In the genomic region with DNA sequence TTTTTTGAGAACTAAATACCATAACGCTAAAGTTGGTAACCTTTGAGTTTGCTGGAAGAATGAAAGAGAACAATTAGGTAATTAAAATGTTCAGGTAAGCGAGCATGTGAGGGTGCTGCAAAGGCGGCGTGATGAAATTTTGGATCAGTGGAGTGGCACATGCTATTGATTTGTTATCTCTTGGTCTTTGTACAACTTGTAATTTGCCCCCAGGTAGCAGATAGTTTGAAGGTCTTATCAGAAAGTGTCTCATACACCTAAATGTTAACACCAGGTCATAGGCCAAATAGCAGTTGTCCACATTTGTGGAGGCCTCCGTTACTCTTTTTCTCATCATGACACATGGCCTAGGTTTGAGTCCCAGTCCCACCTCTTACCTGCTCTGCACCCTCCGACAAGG, we compare ENCODE assay signal across 33 cellular contexts. TPM values are rescaled to one million over a fixed set of nuclear protein-coding genes. Genes with fewer than 3 reads are reported as not detected.
DNase-seq lines count a peak whose midpoint lies in the region; ATAC-seq, FAIRE-seq and TF ChIP-seq lines count a peak whose summit lies in the region.
"Had no signal": no experiment of that assay in that cellular context is flagged by ENCODE, and none has a peak within 500 bp of the region (broad histone marks: within the 10 kb centered on the region; RNA-seq: fewer than 3 reads in every experiment).

No MANE protein-coding gene starts in this region.

- H3K36me3 ChIP-seq in HEK293 (ENCODE audit: control insufficient read depth in 2 of 2, insufficient read depth in 1 of 2, low read length in 2 of 2) = no peaks in the 10 kb centered on the region; a peak in 2 of 3 replicates
- no peaks in the 10 kb centered on the region for H3K36me3 ChIP-seq in astrocyte (ENCODE audit: insufficient read depth, low read length)
- H3K36me3 ChIP-seq in hepatocyte (replicated peaks; ENCODE audit: insufficient read depth, low read depth) = no peaks in the 10 kb centered on the region
- peaks cover 0 to 28% of the 10 kb centered on the region in 2 donors for H3K36me3 ChIP-seq in neuronal stem cell (replicated peaks in 1 of 2; ENCODE audit: control insufficient read depth in 2 of 2, insufficient read depth in 2 of 2, low read length in 2 of 2)
- H3K36me3 ChIP-seq: suprapubic skin, uterus had no signal

- TF ChIP-seq CTCF in HEK293 (tag by site-specific recombination; IDR thresholded peaks at IDR 0.05) (no peak), astrocyte (IDR thresholded peaks at IDR 0.05; ENCODE audit: insufficient read depth, low read depth, low read length) (no peak), hepatocyte (IDR thresholded peaks at IDR 0.05; ENCODE audit: poor library complexity) (no peak)

- no peak overlapping the region for H2BK120ac ChIP-seq in neuronal stem cell (ENCODE audit: low read depth, low read length)

- no peak overlapping the region for H2AK5ac ChIP-seq in neuronal stem cell (ENCODE audit: low read depth, low read length)

- peaks cover 1% of the 10 kb centered on the region for H3K79me1 ChIP-seq in neuronal stem cell (ENCODE audit: low read depth, low read length)

- CTCF ChIA-PET in HEK293 (lab: Yijun Ruan, JAX) = interaction anchor here (1.0 to 1.2 kb wide), 3 partner anchors 12 to 256 kb away, joined by 3 to 6 read pairs (median 3); partner anchors contain the start of gene SAE1

- H3K9ac ChIP-seq in astrocyte (ENCODE audit: low read length) (no peak overlapping the region), neuronal stem cell (ENCODE audit: low read depth, low read length, poor library complexity) (peak overlapping the region; percentile 38)
- H3K9ac ChIP-seq: GM23248, parathyroid adenoma, SK-N-SH had no signal

- H3K27ac Mint-ChIP-seq in astrocyte (ENCODE audit: unreplicated experiment) = peak overlapping the region; percentile 70
- H3K27ac Mint-ChIP-seq: activated CD4-positive, alpha-beta T cell treated with anti-CD3 and anti-CD28 coated beads, Interleukin-2, amount 10 ng/mL, durations not matched to agents 7 days and 5 days; activated CD8-positive, alpha-beta memory T cell treated with anti-CD3 and anti-CD28 coated beads, Interleukin-2, amount 10 ng/mL, durations not matched to agents 7 days and 5 days; dendritic cell treated with granulocyte-macrophage colony-stimulating factor and Interleukin-4, amounts not matched to agents 40 ng/mL and 50 ng/mL, for 4 days; natural killer cell; T-helper 2 cell treated with Interferon-gamma antibody and Interleukin-4, amounts not matched to agents 5 μg/mL and 100 μg/mL, for 36 hours had no signal

- WGBS in hepatocyte (ENCODE audit: low lambda C conversion rate, missing lambda C conversion rate) = 66% methylated on average over 6 of the region's 6 CpGs
- no CpG with 5 or more reads among the region's 6 CpGs for WGBS in neuronal stem cell (ENCODE audit: extremely low coverage in 2 of 2, insufficient read length in 2 of 2, insufficient replicate concordance in 1 of 2), 2 donors

- H3K27ac ChIP-seq in HEK293 (ENCODE audit: extremely low read depth, low read depth, low read length) (0 out of 2 replicates have a peak overlapping the region, but pooled peaks have one; percentile 5), astrocyte (ENCODE audit: low read depth, low read length) (no peak overlapping the region), hepatocyte (peak overlapping the region; percentile 29), neuronal stem cell (replicated peaks; ENCODE audit: low read length) (peak overlapping the region; percentile 67)
- H3K27ac ChIP-seq: parathyroid adenoma, right atrium auricular region, suprapubic skin, uterus had no signal

- H2AFZ ChIP-seq in astrocyte (ENCODE audit: low read depth, low read length) (no peak overlapping the region), hepatocyte (no peak overlapping the region), neuronal stem cell (ENCODE audit: low read length) (no peak overlapping the region)
- H2AFZ ChIP-seq: GM23248, parathyroid adenoma had no signal

- no peak overlapping the region for H3K4me2 ChIP-seq in astrocyte (ENCODE audit: low read length)
- H3K4me2 ChIP-seq in hepatocyte = no peak overlapping the region
- H3K4me2 ChIP-seq in neuronal stem cell (ENCODE audit: insufficient read depth, low read length, poor library complexity, severe bottlenecking) = no peak overlapping the region
- H3K4me2 ChIP-seq: SK-N-SH had no signal

- H3K27me3 ChIP-seq in astrocyte (ENCODE audit: insufficient read depth, low read length) (no peaks in the 10 kb centered on the region), hepatocyte (no peaks in the 10 kb centered on the region), neuronal stem cell (ENCODE audit: control insufficient read depth in 3 of 3, insufficient read depth in 3 of 3, low read depth in 1 of 3, low read length in 3 of 3) (no peaks in the 10 kb centered on the region)
- H3K27me3 ChIP-seq: right atrium auricular region, suprapubic skin, uterus had no signal

- no peak for FAIRE-seq in astrocyte (lab: Jason Lieb, UNC)
- FAIRE-seq: D721Med, endometrium had no signal

- H3K9me3 ChIP-seq in HEK293 (ENCODE audit: control insufficient read depth, insufficient read depth, low read depth, low read length) (no peaks in the 10 kb centered on the region), astrocyte (ENCODE audit: insufficient read depth, low read depth, low read length) (no peaks in the 10 kb centered on the region), hepatocyte (ENCODE audit: low read depth) (no peaks in the 10 kb centered on the region), neuronal stem cell (replicated peaks in 1 of 2; ENCODE audit: control insufficient read depth in 2 of 2, insufficient read depth in 1 of 2, low read depth in 1 of 2, low read length in 2 of 2) (no peaks in the 10 kb centered on the region)
- H3K9me3 ChIP-seq: right atrium auricular region, SK-N-SH, suprapubic skin, uterus had no signal

- peaks cover 15% of the 10 kb centered on the region for H4K20me1 ChIP-seq in astrocyte (ENCODE audit: insufficient read depth, low read length)
- H4K20me1 ChIP-seq in hepatocyte (ENCODE audit: insufficient read depth, poor library complexity, severe bottlenecking) = peaks cover 52% of the 10 kb centered on the region

- peak overlapping the region; percentile 64 for H3K4me3 Mint-ChIP-seq in astrocyte (ENCODE audit: unreplicated experiment)
- H3K4me3 Mint-ChIP-seq: activated CD4-positive, alpha-beta T cell treated with anti-CD3 and anti-CD28 coated beads, Interleukin-2, amount 10 ng/mL, durations not matched to agents 7 days and 5 days; activated CD8-positive, alpha-beta memory T cell treated with anti-CD3 and anti-CD28 coated beads, Interleukin-2, amount 10 ng/mL, durations not matched to agents 7 days and 5 days; dendritic cell treated with granulocyte-macrophage colony-stimulating factor and Interleukin-4, amounts not matched to agents 40 ng/mL and 50 ng/mL, for 4 days; natural killer cell; stimulated activated naive B cell treated with anti-CD40 and anti-IgM and Interleukin-4, amounts not matched to agents 10 μg/mL and 1 μg/mL and 100 μg/mL, for 72 hours; T-helper 2 cell treated with Interferon-gamma antibody and Interleukin-4, amounts not matched to agents 5 μg/mL and 100 μg/mL, for 36 hours had no signal

- no peak overlapping the region for H3K14ac ChIP-seq in neuronal stem cell (ENCODE audit: low read length)

- no peak overlapping the region for H3K4me3 ChIP-seq in HEK293 (ENCODE audit: low read depth, low read length)
- H3K4me3 ChIP-seq in astrocyte (ENCODE audit: insufficient read depth, low read depth, low read length) = no peak overlapping the region
- H3K4me3 ChIP-seq in hepatocyte = no peak overlapping the region
- no peak overlapping the region for H3K4me3 ChIP-seq in neuronal stem cell (ENCODE audit: low read length in 2 of 2)
- H3K4me3 ChIP-seq: GM23248, right atrium auricular region, suprapubic skin, uterus had no signal

- no peak overlapping the region for H2BK15ac ChIP-seq in neuronal stem cell (ENCODE audit: low read length)

- H3K27me3 Mint-ChIP-seq in astrocyte (ENCODE audit: low read depth, unreplicated experiment) = no peaks in the 10 kb centered on the region
- H3K27me3 Mint-ChIP-seq: activated CD4-positive, alpha-beta T cell treated with anti-CD3 and anti-CD28 coated beads, Interleukin-2, amount 10 ng/mL, durations not matched to agents 7 days and 5 days; activated CD8-positive, alpha-beta memory T cell treated with anti-CD3 and anti-CD28 coated beads, Interleukin-2, amount 10 ng/mL, durations not matched to agents 7 days and 5 days; dendritic cell treated with granulocyte-macrophage colony-stimulating factor and Interleukin-4, amounts not matched to agents 40 ng/mL and 50 ng/mL, for 4 days; stimulated activated naive B cell treated with anti-CD40 and anti-IgM and Interleukin-4, amounts not matched to agents 10 μg/mL and 1 μg/mL and 100 μg/mL, for 72 hours had no signal

- DNase-seq in astrocyte (ENCODE audit: low read depth) (no peak), hepatocyte (ENCODE audit: low spot score) (no peak), neuronal stem cell (ENCODE audit: low spot score) (no peak), NCI-H524 (lab: John Stamatoyannopoulos, UW) (no peak), DMS53 treated with DMSO at 0.1 percent for 48 hours (lab: John Stamatoyannopoulos, UW; ENCODE audit: unreplicated experiment) (no peak), NCI-H2227 (lab: John Stamatoyannopoulos, UW; ENCODE audit: unreplicated experiment) (no peak)
- DNase-seq: activated CD4-positive, alpha-beta T cell treated with anti-CD3 and anti-CD28 coated beads, Interleukin-2, amount 10 ng/mL, durations not matched to agents 7 days and 5 days; activated CD8-positive, alpha-beta memory T cell treated with anti-CD3 and anti-CD28 coated beads, Interleukin-2, amount 10 ng/mL, durations not matched to agents 7 days and 5 days; activated naive CD4-positive, alpha-beta T cell treated with anti-CD3 and anti-CD28 coated beads, Interleukin-2, amount 50 U/mL, for 16 hours; amygdala; C1 segment of cervical spinal cord; EL; glutamatergic neuron; GM23248; left colon; midbrain; natural killer cell; NCI-H1092 treated with DMSO at 0.1 percent for 48 hours; NCI-H187 treated with DMSO at 0.1 percent for 48 hours; SK-N-SH; stimulated activated CD4-positive, alpha-beta T cell treated with anti-CD3 and anti-CD28 coated beads, Interleukin-12 subunit alpha, Interleukin-12 subunit beta, amount 100 ng/mL, for 4 hours; stimulated activated CD4-positive, alpha-beta T cell treated with anti-CD3 and anti-CD28 coated beads, Interleukin-4, amount 100 ng/mL, for 24 hours; stimulated activated naive B cell treated with anti-CD40 and anti-IgM and Interleukin-4, amounts not matched to agents 10 μg/mL and 1 μg/mL and 100 μg/mL, for 72 hours; uterus had no signal

- H4K91ac ChIP-seq in neuronal stem cell (ENCODE audit: low read depth, low read length, poor library complexity) = no peak overlapping the region

- POLR2A ChIA-PET in HEK293 (lab: Yijun Ruan, JAX) = interaction anchor here (1.9 kb wide), 1 partner anchor 12 kb away, joined by 7 read pairs; no protein-coding TSS in a partner anchor

- H3K36me3 Mint-ChIP-seq in astrocyte (ENCODE audit: low read depth, unreplicated experiment) = peaks cover 2% of the 10 kb centered on the region
- H3K36me3 Mint-ChIP-seq: natural killer cell had no signal

- no peak for ATAC-seq in GM21367 (IDR thresholded peaks at IDR 0.05; ENCODE audit: unreplicated experiment)
- ATAC-seq: activated CD8-positive, alpha-beta memory T cell treated with anti-CD3 and anti-CD28 coated beads, Interleukin-2, amount 10 ng/mL, durations not matched to agents 7 days and 5 days; left colon; natural killer cell; stimulated activated naive B cell treated with anti-CD40 and anti-IgM and Interleukin-4, amounts not matched to agents 10 μg/mL and 1 μg/mL and 100 μg/mL, for 72 hours had no signal

- H4K8ac ChIP-seq in neuronal stem cell (ENCODE audit: low read depth, low read length) = no peak overlapping the region

- H3K79me2 ChIP-seq in astrocyte (ENCODE audit: insufficient read depth, low read length) (peaks cover 65% of the 10 kb centered on the region), hepatocyte (peaks cover 100% of the 10 kb centered on the region)

- no peak overlapping the region for H2BK5ac ChIP-seq in neuronal stem cell (ENCODE audit: low read length)

- no peak overlapping the region for H3K4ac ChIP-seq in neuronal stem cell (ENCODE audit: low read length)

- no peaks in the 10 kb centered on the region for H3K9me2 ChIP-seq in hepatocyte (replicated peaks; ENCODE audit: insufficient read depth)
- H3K9me2 ChIP-seq: SK-N-SH had no signal

- peaks cover 20% of the 10 kb centered on the region for H3K4me1 Mint-ChIP-seq in astrocyte (ENCODE audit: low read depth, unreplicated experiment)
- H3K4me1 Mint-ChIP-seq: activated CD4-positive, alpha-beta T cell treated with anti-CD3 and anti-CD28 coated beads, Interleukin-2, amount 10 ng/mL, durations not matched to agents 7 days and 5 days; stimulated activated naive B cell treated with anti-CD40 and anti-IgM and Interleukin-4, amounts not matched to agents 10 μg/mL and 1 μg/mL and 100 μg/mL, for 72 hours had no signal

- H2BK12ac ChIP-seq in neuronal stem cell (ENCODE audit: low read length) = no peak overlapping the region

- peaks cover 4% of the 10 kb centered on the region; the same call in 1 of the 2 replicates for H3K4me1 ChIP-seq in HEK293 (ENCODE audit: control insufficient read depth, insufficient read depth, low read length)
- peaks cover 26% of the 10 kb centered on the region for H3K4me1 ChIP-seq in astrocyte (ENCODE audit: insufficient read depth, low read length)
- H3K4me1 ChIP-seq in hepatocyte (ENCODE audit: insufficient read depth) = no peaks in the 10 kb centered on the region
- peaks cover 6 to 10% of the 10 kb centered on the region in 2 donors for H3K4me1 ChIP-seq in neuronal stem cell (ENCODE audit: control insufficient read depth in 2 of 2, insufficient read depth in 1 of 2, low read depth in 1 of 2, low read length in 2 of 2)
- H3K4me1 ChIP-seq: suprapubic skin, uterus had no signal

- H3K9me3 Mint-ChIP-seq in astrocyte (ENCODE audit: unreplicated experiment) = no peaks in the 10 kb centered on the region
- H3K9me3 Mint-ChIP-seq: activated CD4-positive, alpha-beta T cell treated with anti-CD3 and anti-CD28 coated beads, Interleukin-2, amount 10 ng/mL, durations not matched to agents 7 days and 5 days; dendritic cell treated with granulocyte-macrophage colony-stimulating factor and Interleukin-4, amounts not matched to agents 40 ng/mL and 50 ng/mL, for 4 days; natural killer cell; stimulated activated naive B cell treated with anti-CD40 and anti-IgM and Interleukin-4, amounts not matched to agents 10 μg/mL and 1 μg/mL and 100 μg/mL, for 72 hours; T-helper 2 cell treated with Interferon-gamma antibody and Interleukin-4, amounts not matched to agents 5 μg/mL and 100 μg/mL, for 36 hours had no signal

- H3K23ac ChIP-seq in neuronal stem cell (ENCODE audit: low read depth, low read length, poor library complexity) = no peak overlapping the region

- H3K18ac ChIP-seq in neuronal stem cell (ENCODE audit: low read length) = no peak overlapping the region

RNA-seq across cellular contexts. Expression of gene ARHGAP35, which starts 14.9 kb away (rescaled TPM):
- total RNA-seq in astrocyte (55.2 and 57.9 TPM in 2 replicates), hepatocyte (44.3 and 48.1 TPM in 2 replicates)
- 11.5 and 18.6 TPM in 2 replicates for polyA plus RNA-seq in hepatocyte
- 35.6 TPM for polyA plus RNA-seq in neuronal stem cell (2013, experiment 1 of 2)
- polyA plus RNA-seq in neuronal stem cell (2013, experiment 2 of 2) = 37.6 TPM

RNA-seq across cellular contexts. Expression of gene AP2S1, which starts 25.0 kb away (rescaled TPM):
- total RNA-seq in astrocyte (262 and 278 TPM in 2 replicates), hepatocyte (109 and 129 TPM in 2 replicates)
- polyA plus RNA-seq in hepatocyte = 349 and 392 TPM in 2 replicates
- 133 TPM for polyA plus RNA-seq in neuronal stem cell (2013, experiment 1 of 2)
- polyA plus RNA-seq in neuronal stem cell (2013, experiment 2 of 2) = 137 TPM
